Comparison of ENCODE assay signal across 8 cellular contexts in the genomic region with DNA sequence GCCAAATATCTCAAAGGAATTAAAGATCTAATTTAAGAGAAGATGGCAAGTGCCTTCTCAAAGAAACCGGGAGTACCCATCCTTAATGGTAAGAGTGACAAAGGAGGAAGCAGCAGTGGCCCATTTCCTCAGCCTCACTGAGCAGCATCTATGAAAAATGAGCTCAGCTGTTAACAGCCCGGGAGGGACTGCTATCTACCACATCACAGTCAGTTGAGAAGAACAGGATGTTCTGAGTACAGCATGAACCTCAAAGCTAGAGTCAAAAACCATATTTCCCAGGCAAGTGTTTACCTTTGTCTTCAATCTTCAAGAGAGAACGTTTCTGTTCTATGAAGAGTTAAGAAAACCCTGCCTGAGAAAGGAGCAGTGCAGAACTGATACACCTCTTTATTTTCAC.
DNase-seq lines count a peak whose midpoint lies in the region; ATAC-seq, FAIRE-seq and TF ChIP-seq lines count a peak whose summit lies in the region.

No MANE protein-coding gene starts in this region.

- WGBS in liver = 57% methylated on average over 3 of the region's 3 CpGs
- 2% methylated on average over 3 of the region's 3 CpGs for WGBS in HepG2 (ENCODE audit: low lambda C conversion rate)
- 37% methylated on average over 3 of the region's 3 CpGs for WGBS in hepatocyte (ENCODE audit: low lambda C conversion rate, missing lambda C conversion rate)

- H3K27ac ChIP-seq in liver (ENCODE audit: low read depth in 1 of 2, low read length in 2 of 2) (peak overlapping the region in 1 of 2 donors; percentile 23), HepG2 (ENCODE audit: extremely low read length, insufficient read depth, low read length) (no peak overlapping the region), hepatocyte (peak overlapping the region; percentile 27)

- POLR2A ChIA-PET in HepG2 (lab: Yijun Ruan, JAX) = no interaction called here

- H3K4me3 ChIP-seq in liver (ENCODE audit: low read depth in 1 of 3, low read length in 3 of 3) (no peak overlapping the region), HepG2 (replicated peaks in 1 of 3; ENCODE audit: insufficient read depth in 1 of 3, low read depth in 2 of 3, low read length in 3 of 3) (no peak overlapping the region), hepatocyte (no peak overlapping the region), MG63 (no peak overlapping the region)

- no peak for TF ChIP-seq POLR2A in HepG2 (IDR thresholded peaks at IDR 0.05; ENCODE audit: insufficient read depth in 1 of 2, low read depth in 2 of 2, low read length in 2 of 2)

- H3K4me1 Mint-ChIP-seq in activated T-helper 2 cell treated with anti-CD3 and anti-CD28 coated beads, Interferon-gamma antibody, Interleukin-2, Interleukin-4, amounts not matched to agents 10 μg/mL and 5 μg/mL and 100 μg/mL, durations not matched to agents 14 hours and 24 hours and 36 hours (ENCODE audit: low read depth) = peaks cover 69% of the 10 kb centered on the region
- peaks cover 85% of the 10 kb centered on the region for H3K4me1 Mint-ChIP-seq in stimulated activated naive CD8-positive, alpha-beta T cell treated with anti-CD3 and anti-CD28 coated beads, Interleukin-15, Interleukin-2, amounts not matched to agents 100 ng/mL and 50 ng/mL, for 24 hours (ENCODE audit: low read depth)

- in situ Hi-C loops in HepG2 (cut with HindIII; ENCODE audit: extremely low pct_ligation_motif_present, low pct_unique_long_range_greater_than_20kb) = no loop called here

- peaks cover 6% of the 10 kb centered on the region for H3K9me3 Mint-ChIP-seq in activated T-helper 2 cell treated with anti-CD3 and anti-CD28 coated beads, Interferon-gamma antibody, Interleukin-2, Interleukin-4, amounts not matched to agents 10 μg/mL and 5 μg/mL and 100 μg/mL, durations not matched to agents 14 hours and 24 hours and 36 hours
- peaks cover 5% of the 10 kb centered on the region for H3K9me3 Mint-ChIP-seq in stimulated activated naive CD8-positive, alpha-beta T cell treated with anti-CD3 and anti-CD28 coated beads, Interleukin-15, Interleukin-2, amounts not matched to agents 100 ng/mL and 50 ng/mL, for 24 hours

- TF ChIP-seq RAD21 in liver (IDR thresholded peaks at IDR 0.05) (peak in 1 of 2 donors; percentile 49), HepG2 (CRISPR knock-in tag; IDR thresholded peaks at IDR 0.05) (no peak)

- no peak for ATAC-seq in HepG2
- ATAC-seq in HG03460 (IDR thresholded peaks at IDR 0.05; ENCODE audit: unreplicated experiment) = peak; percentile 70

- H3K9me2 ChIP-seq in hepatocyte (replicated peaks; ENCODE audit: insufficient read depth) = no peaks in the 10 kb centered on the region

- H3K4me2 ChIP-seq in HepG2 (ENCODE audit: low read depth, low read length) (no peak overlapping the region), hepatocyte (no peak overlapping the region)

- intact Hi-C loops in HepG2 (cut with micrococcal nuclease; ENCODE audit: unreplicated experiment) = loop anchor here (10.0 kb wide), 1 partner anchor 114 kb away; the partner anchor contains the start of gene BTG1
- intact Hi-C loops in activated T-helper 2 cell treated with anti-CD3 and anti-CD28 coated beads, Interferon-gamma antibody, Interleukin-2, Interleukin-4, amounts not matched to agents 10 μg/mL and 5 μg/mL and 100 μg/mL, durations not matched to agents 14 hours and 24 hours and 36 hours (cut with micrococcal nuclease) = loop anchor here (1.0 to 10.0 kb wide), 6 partner anchors 16 to 466 kb away; no protein-coding TSS in a partner anchor

- TF ChIP-seq EP300 in HepG2 (IDR thresholded peaks at IDR 0.05; ENCODE audit: low read depth in 2 of 2, low read length in 2 of 2) (no peak), HepG2 (CRISPR knock-in tag; IDR thresholded peaks at IDR 0.05; ENCODE audit: borderline replicate concordance) (no peak)

- DNase-seq in HepG2 (ENCODE audit: low spot score) (no peak), hepatocyte (ENCODE audit: low spot score) (peak; percentile 28), MG63 (no peak), OCI-M2 (lab: John Stamatoyannopoulos, UW; ENCODE audit: unreplicated experiment) (no peak)
- DNase-seq in activated T-helper 2 cell treated with anti-CD3 and anti-CD28 coated beads, Interferon-gamma antibody, Interleukin-2, Interleukin-4, amounts not matched to agents 10 μg/mL and 5 μg/mL and 100 μg/mL, durations not matched to agents 14 hours and 24 hours and 36 hours (ENCODE audit: low spot score) = peak; percentile 58

- no TSS peak for BruUV-seq in HepG2 (replicated peaks; lab: Mats Ljungman, UMichigan)

- no peak for FAIRE-seq in HepG2 (lab: Jason Lieb, UNC)

- H3K9me3 ChIP-seq in liver (ENCODE audit: control insufficient read depth in 4 of 4, low read length in 3 of 4) = no peaks in the 10 kb centered on the region
- H3K9me3 ChIP-seq in HepG2 (ENCODE audit: low read length) = no peaks in the 10 kb centered on the region
- no peaks in the 10 kb centered on the region for H3K9me3 ChIP-seq in hepatocyte (ENCODE audit: low read depth)
- no peaks in the 10 kb centered on the region for H3K9me3 ChIP-seq in MG63

- H2AFZ ChIP-seq in HepG2 (ENCODE audit: low read length) (no peak overlapping the region), hepatocyte (no peak overlapping the region)

- H3K27me3 Mint-ChIP-seq in activated T-helper 2 cell treated with anti-CD3 and anti-CD28 coated beads, Interferon-gamma antibody, Interleukin-2, Interleukin-4, amounts not matched to agents 10 μg/mL and 5 μg/mL and 100 μg/mL, durations not matched to agents 14 hours and 24 hours and 36 hours (ENCODE audit: low read depth) = no peaks in the 10 kb centered on the region
- H3K27me3 Mint-ChIP-seq in stimulated activated naive CD8-positive, alpha-beta T cell treated with anti-CD3 and anti-CD28 coated beads, Interleukin-15, Interleukin-2, amounts not matched to agents 100 ng/mL and 50 ng/mL, for 24 hours = no peaks in the 10 kb centered on the region

- no peaks in the 10 kb centered on the region for H3K79me2 ChIP-seq in HepG2 (ENCODE audit: insufficient read depth, low read length)
- no peaks in the 10 kb centered on the region for H3K79me2 ChIP-seq in hepatocyte

- no peak for TF ChIP-seq CTCF in liver (IDR thresholded peaks at IDR 0.05; ENCODE audit: low read depth, low read length, missing input control)
- no peak for TF ChIP-seq CTCF in HepG2 (CRISPR knock-in tag; IDR thresholded peaks at IDR 0.05)
- TF ChIP-seq CTCF in hepatocyte (IDR thresholded peaks at IDR 0.05; ENCODE audit: poor library complexity) = no peak

- H3K9ac ChIP-seq in liver (ENCODE audit: low read depth in 1 of 2, low read length in 2 of 2) = no peak overlapping the region
- no peak overlapping the region for H3K9ac ChIP-seq in HepG2 (ENCODE audit: insufficient read depth, low read depth, low read length)

- no peaks in the 10 kb centered on the region for H3K27me3 ChIP-seq in liver (ENCODE audit: control insufficient read depth in 4 of 4, insufficient read depth in 4 of 4, low read length in 3 of 4)
- H3K27me3 ChIP-seq in HepG2 (ENCODE audit: control insufficient read depth in 1 of 2, insufficient read depth in 2 of 2, low read length in 2 of 2) = no peaks in the 10 kb centered on the region; a peak in 1 of 5 replicates
- H3K27me3 ChIP-seq in hepatocyte = no peaks in the 10 kb centered on the region
- no peaks in the 10 kb centered on the region for H3K27me3 ChIP-seq in MG63

- H4K20me1 ChIP-seq in HepG2 (ENCODE audit: insufficient read depth, low read length) = no peaks in the 10 kb centered on the region
- H4K20me1 ChIP-seq in hepatocyte (ENCODE audit: insufficient read depth, poor library complexity, severe bottlenecking) = no peaks in the 10 kb centered on the region

- peaks cover 20% of the 10 kb centered on the region for H3K36me3 Mint-ChIP-seq in activated T-helper 2 cell treated with anti-CD3 and anti-CD28 coated beads, Interferon-gamma antibody, Interleukin-2, Interleukin-4, amounts not matched to agents 10 μg/mL and 5 μg/mL and 100 μg/mL, durations not matched to agents 14 hours and 24 hours and 36 hours (ENCODE audit: low read depth)
- peaks cover 12% of the 10 kb centered on the region for H3K36me3 Mint-ChIP-seq in stimulated activated naive CD8-positive, alpha-beta T cell treated with anti-CD3 and anti-CD28 coated beads, Interleukin-15, Interleukin-2, amounts not matched to agents 100 ng/mL and 50 ng/mL, for 24 hours (ENCODE audit: low read depth)

- H3K4me1 ChIP-seq in liver (ENCODE audit: control insufficient read depth in 4 of 4, insufficient read depth in 4 of 4, low read length in 3 of 4) = peaks cover 0 to 9% (median 3%) of the 10 kb centered on the region in 4 donors
- peaks cover 14% of the 10 kb centered on the region for H3K4me1 ChIP-seq in HepG2 (ENCODE audit: insufficient read depth, low read length)
- peaks cover 21% of the 10 kb centered on the region for H3K4me1 ChIP-seq in hepatocyte (ENCODE audit: insufficient read depth)

- H3K27ac Mint-ChIP-seq in activated T-helper 2 cell treated with anti-CD3 and anti-CD28 coated beads, Interferon-gamma antibody, Interleukin-2, Interleukin-4, amounts not matched to agents 10 μg/mL and 5 μg/mL and 100 μg/mL, durations not matched to agents 14 hours and 24 hours and 36 hours = peak overlapping the region; percentile 72
- H3K27ac Mint-ChIP-seq in stimulated activated naive CD8-positive, alpha-beta T cell treated with anti-CD3 and anti-CD28 coated beads, Interleukin-15, Interleukin-2, amounts not matched to agents 100 ng/mL and 50 ng/mL, for 24 hours = peak overlapping the region; percentile 83

- peak overlapping the region; percentile 46 for H3K4me3 Mint-ChIP-seq in activated T-helper 2 cell treated with anti-CD3 and anti-CD28 coated beads, Interferon-gamma antibody, Interleukin-2, Interleukin-4, amounts not matched to agents 10 μg/mL and 5 μg/mL and 100 μg/mL, durations not matched to agents 14 hours and 24 hours and 36 hours (ENCODE audit: low read depth)
- H3K4me3 Mint-ChIP-seq in stimulated activated naive CD8-positive, alpha-beta T cell treated with anti-CD3 and anti-CD28 coated beads, Interleukin-15, Interleukin-2, amounts not matched to agents 100 ng/mL and 50 ng/mL, for 24 hours = peak overlapping the region; percentile 62

- CTCF ChIA-PET in HepG2 (lab: Yijun Ruan, JAX; ENCODE audit: low intra/inter-chr PET ratio, low total read pairs) = no interaction called here

- H3K36me3 ChIP-seq in liver (ENCODE audit: control insufficient read depth in 4 of 4, insufficient read depth in 3 of 4, low read depth in 1 of 4, low read length in 3 of 4) (no peaks in the 10 kb centered on the region), HepG2 (replicated peaks in 1 of 2; ENCODE audit: control insufficient read depth in 1 of 2, insufficient read depth in 2 of 2, low read length in 2 of 2) (no peaks in the 10 kb centered on the region), hepatocyte (replicated peaks; ENCODE audit: insufficient read depth, low read depth) (no peaks in the 10 kb centered on the region), MG63 (no peaks in the 10 kb centered on the region)

TF ChIP-seq in liver, 16 proteins besides CTCF, POLR2A, EP300 and RAD21 (continues in another document):
- TF ChIP-seq TAF1 (conservative IDR thresholded peaks at IDR 0.05) (no peak), HNF4A (conservative IDR thresholded peaks at IDR 0.05) (no peak), YY1 (IDR thresholded peaks at IDR 0.05) (no peak)

Comparison
In these comparisons a context has a peak if more than half of its experiments do, and no peak if none do; other contexts are left out.
1. DNase-seq: peak in activated T-helper 2 cell treated with anti-CD3 and anti-CD28 coated beads, Interferon-gamma antibody, Interleukin-2, Interleukin-4, amounts not matched to agents 10 μg/mL and 5 μg/mL and 100 μg/mL, durations not matched to agents 14 hours and 24 hours and 36 hours (single experiment) and hepatocyte (single experiment); none in HepG2 (single experiment), MG63 (single experiment) and OCI-M2 (single experiment).